In the genomic region with DNA sequence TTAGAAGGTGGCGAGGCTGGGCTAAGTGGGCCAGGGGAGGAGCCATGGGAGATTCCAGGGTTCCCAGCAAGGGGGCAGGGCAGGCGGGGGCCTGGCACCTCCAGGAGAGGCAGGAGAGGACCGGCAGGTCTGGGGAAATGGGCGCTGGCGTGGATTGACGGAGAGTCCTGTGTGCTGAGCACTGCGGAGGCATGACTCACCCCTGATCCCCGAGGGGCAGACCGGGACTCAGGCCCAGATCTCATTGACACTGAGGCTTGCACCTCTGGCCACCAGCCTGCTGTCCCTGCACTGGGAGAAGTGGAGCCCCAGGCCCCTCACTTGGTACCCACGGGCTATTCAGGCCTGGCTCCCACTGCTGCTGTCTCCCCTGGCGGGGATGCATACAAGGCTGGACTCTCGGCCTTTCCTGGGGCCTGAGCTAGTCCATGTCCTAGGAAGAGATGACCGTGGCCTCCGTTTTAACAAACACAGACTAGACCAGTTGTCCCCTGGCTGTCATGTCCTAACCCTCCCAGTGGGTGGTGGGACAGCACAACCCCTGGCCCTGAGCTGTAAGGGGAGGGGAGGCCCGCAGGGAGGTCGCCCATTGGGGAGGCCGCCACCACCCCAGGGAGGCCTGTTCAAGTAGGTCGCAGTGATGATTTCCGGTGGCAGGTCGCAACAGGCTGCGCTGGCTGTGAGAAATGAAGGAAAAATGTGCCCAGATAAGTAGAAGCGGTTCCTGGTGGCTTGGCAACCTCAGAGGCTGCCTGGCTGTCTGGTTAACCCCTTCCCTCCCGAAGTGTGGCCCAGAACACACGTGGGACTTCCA, we compare ENCODE assay signal across 9 cellular contexts. TPM values are rescaled to one million over a fixed set of nuclear protein-coding genes. Genes with fewer than 3 reads are reported as not detected.
DNase-seq lines count a peak whose midpoint lies in the region; ATAC-seq and TF ChIP-seq lines count a peak whose summit lies in the region.
"Had no signal": no experiment of that assay in that cellular context is flagged by ENCODE, and none has a peak within 500 bp of the region (broad histone marks: within the 10 kb centered on the region; RNA-seq: fewer than 3 reads in every experiment).

No MANE protein-coding gene starts in this region.

- H3K4me2 ChIP-seq in MM.1S (ENCODE audit: low read depth, low read length), result no peak overlapping the region

- no peaks in the 10 kb centered on the region for H3K9me2 ChIP-seq in MM.1S (replicated peaks; ENCODE audit: insufficient read depth, low read length)

- H4K20me1 ChIP-seq in MM.1S (ENCODE audit: insufficient read depth, low read length), result no peaks in the 10 kb centered on the region

- H3K27me3 ChIP-seq in RWPE2 (ENCODE audit: insufficient read depth, poor library complexity, severe bottlenecking), result no peaks in the 10 kb centered on the region
- H3K27me3 ChIP-seq in gastroesophageal sphincter, result peaks cover 78% of the 10 kb centered on the region
- peaks cover 0 to 3% (median 3%) of the 10 kb centered on the region in 3 donors for H3K27me3 ChIP-seq in gastrocnemius medialis
- no peaks in the 10 kb centered on the region for H3K27me3 ChIP-seq in testis
- peaks cover 94% of the 10 kb centered on the region for H3K27me3 ChIP-seq in MM.1S (replicated peaks; ENCODE audit: insufficient read depth, low read length)

- no peak overlapping the region for H3K9ac ChIP-seq in MM.1S (ENCODE audit: low read length)

- TF ChIP-seq CTCF in RWPE2 (IDR thresholded peaks at IDR 0.05; ENCODE audit: poor library complexity, severe bottlenecking) (no peak), gastroesophageal sphincter (IDR thresholded peaks at IDR 0.05) (no peak), gastrocnemius medialis (IDR thresholded peaks at IDR 0.05 in 4 of 5, conservative IDR thresholded peaks at IDR 0.05 in 1 of 5) (no peak), testis (IDR thresholded peaks at IDR 0.05) (no peak), MM.1S (IDR thresholded peaks at IDR 0.05; ENCODE audit: low read length) (no peak)

- H3K9me3 ChIP-seq in RWPE2 (ENCODE audit: severe bottlenecking) (no peaks in the 10 kb centered on the region), gastroesophageal sphincter (peaks cover 0 to 11% (median 0%) of the 10 kb centered on the region in 3 donors), gastrocnemius medialis (no peaks in the 10 kb centered on the region), testis (no peaks in the 10 kb centered on the region), MM.1S (replicated peaks; ENCODE audit: insufficient read depth, low read length) (no peaks in the 10 kb centered on the region)

- H3K79me2 ChIP-seq in MM.1S (ENCODE audit: low read length), result no peaks in the 10 kb centered on the region

- in situ Hi-C loops in gastrocnemius medialis (cut with MboI; ENCODE audit: low sequenced_read_pairs in 4 of 4), result no loop called here

- TF ChIP-seq POLR2A in gastroesophageal sphincter (IDR thresholded peaks at IDR 0.05) (no peak), gastrocnemius medialis (IDR thresholded peaks at IDR 0.05) (no peak), testis (IDR thresholded peaks at IDR 0.05) (no peak)

- H3K27ac ChIP-seq in RWPE2 (ENCODE audit: poor library complexity, severe bottlenecking) (peak overlapping the region; percentile 93), gastroesophageal sphincter (no peak overlapping the region), gastrocnemius medialis (no peak overlapping the region), testis (no peak overlapping the region), MM.1S (ENCODE audit: low read length) (no peak overlapping the region)

- H3K4me3 ChIP-seq in RWPE2 (ENCODE audit: severe bottlenecking) (no peak overlapping the region), gastroesophageal sphincter (no peak overlapping the region), gastrocnemius medialis (no peak overlapping the region), testis (no peak overlapping the region), MM.1S (ENCODE audit: low read length) (no peak overlapping the region)

- peaks cover 26% of the 10 kb centered on the region for H3K4me1 ChIP-seq in RWPE2 (ENCODE audit: insufficient read depth, poor library complexity, severe bottlenecking)
- H3K4me1 ChIP-seq in gastroesophageal sphincter, result peaks cover 0 to 8% (median 0%) of the 10 kb centered on the region in 3 donors
- no peaks in the 10 kb centered on the region for H3K4me1 ChIP-seq in gastrocnemius medialis
- H3K4me1 ChIP-seq in testis, result no peaks in the 10 kb centered on the region
- no peaks in the 10 kb centered on the region for H3K4me1 ChIP-seq in MM.1S (ENCODE audit: low read length)

- no peak for TF ChIP-seq EP300 in gastroesophageal sphincter (IDR thresholded peaks at IDR 0.05)

- H3K36me3 ChIP-seq in RWPE2 (ENCODE audit: low read depth) (no peaks in the 10 kb centered on the region), gastroesophageal sphincter (no peaks in the 10 kb centered on the region), gastrocnemius medialis (no peaks in the 10 kb centered on the region), testis (ENCODE audit: low read depth, missing control alignments) (no peaks in the 10 kb centered on the region), MM.1S (replicated peaks; ENCODE audit: insufficient read depth, low read length) (no peaks in the 10 kb centered on the region)

- H3F3A ChIP-seq in MM.1S (ENCODE audit: insufficient read depth, low read length), result no peaks in the 10 kb centered on the region

- ATAC-seq in RWPE2 (ENCODE audit: low read depth), result peak; percentile 90
- ATAC-seq in gastroesophageal sphincter, result peak; percentile 64
- ATAC-seq in gastrocnemius medialis, result no peak
- ATAC-seq in GM21528 (IDR thresholded peaks at IDR 0.05; ENCODE audit: low FRiP score, unreplicated experiment), result no peak

- intact Hi-C loops in gastrocnemius medialis (cut with DNase I; ENCODE audit: low total_unique reads) (no loop called here), testis (cut with DNase I; ENCODE audit: low total_unique reads) (no loop called here)

- DNase-seq in GM03348 (ENCODE audit: low spot score), result peak; percentile 88
- peak; percentile 90 for DNase-seq in RWPE2 (ENCODE audit: low spot score)
- DNase-seq in gastrocnemius medialis, result peak; percentile 17 to 40
- no peak for DNase-seq in testis
- no peak for DNase-seq in Kasumi-1 (lab: John Stamatoyannopoulos, UW)
- DNase-seq in MM.1S, result no peak
- DNase-seq: NCI-H1694 had no signal

- H2AFZ ChIP-seq in MM.1S (ENCODE audit: low read length), result no peak overlapping the region

- 61% methylated on average over 7 of the region's 24 CpGs; no CpG with 5 or more reads in 1 of the 2 donors for WGBS in gastroesophageal sphincter (ENCODE audit: low coverage in 1 of 2), 2 donors
- WGBS in testis, 2 donors, result 64 to 79% methylated on average over 14 to 24 of the region's 24 CpGs

RNA-seq across cellular contexts. Expression of a gene that starts 39.7 kb away (rescaled TPM):
- total RNA-seq in gastroesophageal sphincter (1 to 10 TPM in 2 of 4 donors, under 1 TPM in 2; 0.40 to 5.8 (median 1.5) TPM), gastrocnemius medialis (under 1 TPM in 2 of 4 donors, not detected in 2; 0.04 to 0.07 TPM), testis (10 to 100 TPM in 1 of 2 donors, 1 to 10 TPM in 1; 5.9 to 10.2 TPM)
- 3.9 TPM for polyA plus RNA-seq in testis (ENCODE audit: insufficient read depth, low read depth, low replicate concordance)

Comparison
In these comparisons a context has a peak if more than half of its experiments do, and no peak if none do; other contexts are left out.
1. DNase-seq: peak in GM03348 (single experiment), RWPE2 (single experiment) and gastrocnemius medialis (2 of 2); none in testis (single experiment), Kasumi-1 (0 of 2) and MM.1S (single experiment).
2. ATAC-seq: peak in RWPE2 (single experiment) and gastroesophageal sphincter (single experiment); none in gastrocnemius medialis (0 of 2) and GM21528 (single experiment).